In the genomic region with DNA sequence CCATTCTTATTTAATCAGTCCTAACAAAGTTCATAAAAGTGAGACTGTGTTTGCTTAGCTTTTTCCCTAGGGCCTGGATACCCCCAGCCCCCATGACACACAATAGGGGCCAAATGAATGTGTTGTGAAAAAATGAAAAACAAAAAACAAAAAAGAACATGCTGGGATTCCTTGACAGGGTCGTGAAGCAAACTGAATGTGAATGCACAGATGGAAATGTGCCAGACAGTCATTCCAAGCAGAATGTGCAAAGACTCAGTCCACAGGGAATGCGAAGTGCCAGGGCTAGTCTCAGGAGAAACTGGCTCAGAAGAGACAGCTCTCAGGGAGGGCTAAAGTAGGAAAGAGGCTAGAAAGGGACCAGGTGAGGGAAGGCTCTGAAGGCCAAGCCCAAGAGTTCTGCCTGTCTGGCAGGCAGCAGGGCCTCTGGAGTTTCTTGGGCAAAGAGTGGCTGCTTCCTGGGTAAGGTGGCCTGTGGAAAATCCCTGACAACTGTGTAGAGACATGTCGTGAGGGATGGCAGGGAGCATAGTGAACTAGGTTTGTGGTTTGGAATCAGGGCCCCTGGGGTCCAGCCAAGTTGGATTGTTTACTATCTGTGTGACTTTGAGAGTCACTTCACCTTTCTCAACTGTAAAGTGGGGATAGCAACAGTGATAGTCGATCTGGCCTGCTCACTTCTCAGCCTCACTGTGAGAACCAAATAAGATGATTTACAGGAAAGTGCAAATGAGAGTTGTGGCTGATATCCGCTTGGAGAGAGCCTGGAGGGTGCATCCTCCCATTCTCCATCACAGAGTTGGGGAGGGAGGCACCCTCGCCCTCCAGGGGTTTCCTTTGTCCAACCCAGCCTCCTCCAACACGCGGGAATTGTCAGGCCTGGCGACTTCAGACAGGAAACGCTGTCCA, we compare ENCODE assay signal across 1 cellular context.
TF ChIP-seq lines count a peak whose summit lies in the region.

No MANE protein-coding gene starts in this region.

TF ChIP-seq in GM23338, 12 proteins besides CTCF, POLR2A, EP300 and RAD21 (continued from another document):
- TF ChIP-seq ETS1 (IDR thresholded peaks at IDR 0.05) (no peak), EZH2 (IDR thresholded peaks at IDR 0.05; ENCODE audit: low read depth, unreplicated experiment) (no peak), ZNF114 (CRISPR knock-in tag; IDR thresholded peaks at IDR 0.05) (no peak), JUNB (IDR thresholded peaks at IDR 0.05; ENCODE audit: unreplicated experiment) (no peak), POLR2AphosphoS5 (IDR thresholded peaks at IDR 0.05; ENCODE audit: low read depth) (no peak), CREB1 (CRISPR knock-in tag; IDR thresholded peaks at IDR 0.05; ENCODE audit: low read depth) (no peak), STAT1 (IDR thresholded peaks at IDR 0.05; ENCODE audit: unreplicated experiment) (no peak), NANOG (IDR thresholded peaks at IDR 0.05; ENCODE audit: borderline replicate concordance) (no peak)
- TF ChIP-seq, protein P1, sequence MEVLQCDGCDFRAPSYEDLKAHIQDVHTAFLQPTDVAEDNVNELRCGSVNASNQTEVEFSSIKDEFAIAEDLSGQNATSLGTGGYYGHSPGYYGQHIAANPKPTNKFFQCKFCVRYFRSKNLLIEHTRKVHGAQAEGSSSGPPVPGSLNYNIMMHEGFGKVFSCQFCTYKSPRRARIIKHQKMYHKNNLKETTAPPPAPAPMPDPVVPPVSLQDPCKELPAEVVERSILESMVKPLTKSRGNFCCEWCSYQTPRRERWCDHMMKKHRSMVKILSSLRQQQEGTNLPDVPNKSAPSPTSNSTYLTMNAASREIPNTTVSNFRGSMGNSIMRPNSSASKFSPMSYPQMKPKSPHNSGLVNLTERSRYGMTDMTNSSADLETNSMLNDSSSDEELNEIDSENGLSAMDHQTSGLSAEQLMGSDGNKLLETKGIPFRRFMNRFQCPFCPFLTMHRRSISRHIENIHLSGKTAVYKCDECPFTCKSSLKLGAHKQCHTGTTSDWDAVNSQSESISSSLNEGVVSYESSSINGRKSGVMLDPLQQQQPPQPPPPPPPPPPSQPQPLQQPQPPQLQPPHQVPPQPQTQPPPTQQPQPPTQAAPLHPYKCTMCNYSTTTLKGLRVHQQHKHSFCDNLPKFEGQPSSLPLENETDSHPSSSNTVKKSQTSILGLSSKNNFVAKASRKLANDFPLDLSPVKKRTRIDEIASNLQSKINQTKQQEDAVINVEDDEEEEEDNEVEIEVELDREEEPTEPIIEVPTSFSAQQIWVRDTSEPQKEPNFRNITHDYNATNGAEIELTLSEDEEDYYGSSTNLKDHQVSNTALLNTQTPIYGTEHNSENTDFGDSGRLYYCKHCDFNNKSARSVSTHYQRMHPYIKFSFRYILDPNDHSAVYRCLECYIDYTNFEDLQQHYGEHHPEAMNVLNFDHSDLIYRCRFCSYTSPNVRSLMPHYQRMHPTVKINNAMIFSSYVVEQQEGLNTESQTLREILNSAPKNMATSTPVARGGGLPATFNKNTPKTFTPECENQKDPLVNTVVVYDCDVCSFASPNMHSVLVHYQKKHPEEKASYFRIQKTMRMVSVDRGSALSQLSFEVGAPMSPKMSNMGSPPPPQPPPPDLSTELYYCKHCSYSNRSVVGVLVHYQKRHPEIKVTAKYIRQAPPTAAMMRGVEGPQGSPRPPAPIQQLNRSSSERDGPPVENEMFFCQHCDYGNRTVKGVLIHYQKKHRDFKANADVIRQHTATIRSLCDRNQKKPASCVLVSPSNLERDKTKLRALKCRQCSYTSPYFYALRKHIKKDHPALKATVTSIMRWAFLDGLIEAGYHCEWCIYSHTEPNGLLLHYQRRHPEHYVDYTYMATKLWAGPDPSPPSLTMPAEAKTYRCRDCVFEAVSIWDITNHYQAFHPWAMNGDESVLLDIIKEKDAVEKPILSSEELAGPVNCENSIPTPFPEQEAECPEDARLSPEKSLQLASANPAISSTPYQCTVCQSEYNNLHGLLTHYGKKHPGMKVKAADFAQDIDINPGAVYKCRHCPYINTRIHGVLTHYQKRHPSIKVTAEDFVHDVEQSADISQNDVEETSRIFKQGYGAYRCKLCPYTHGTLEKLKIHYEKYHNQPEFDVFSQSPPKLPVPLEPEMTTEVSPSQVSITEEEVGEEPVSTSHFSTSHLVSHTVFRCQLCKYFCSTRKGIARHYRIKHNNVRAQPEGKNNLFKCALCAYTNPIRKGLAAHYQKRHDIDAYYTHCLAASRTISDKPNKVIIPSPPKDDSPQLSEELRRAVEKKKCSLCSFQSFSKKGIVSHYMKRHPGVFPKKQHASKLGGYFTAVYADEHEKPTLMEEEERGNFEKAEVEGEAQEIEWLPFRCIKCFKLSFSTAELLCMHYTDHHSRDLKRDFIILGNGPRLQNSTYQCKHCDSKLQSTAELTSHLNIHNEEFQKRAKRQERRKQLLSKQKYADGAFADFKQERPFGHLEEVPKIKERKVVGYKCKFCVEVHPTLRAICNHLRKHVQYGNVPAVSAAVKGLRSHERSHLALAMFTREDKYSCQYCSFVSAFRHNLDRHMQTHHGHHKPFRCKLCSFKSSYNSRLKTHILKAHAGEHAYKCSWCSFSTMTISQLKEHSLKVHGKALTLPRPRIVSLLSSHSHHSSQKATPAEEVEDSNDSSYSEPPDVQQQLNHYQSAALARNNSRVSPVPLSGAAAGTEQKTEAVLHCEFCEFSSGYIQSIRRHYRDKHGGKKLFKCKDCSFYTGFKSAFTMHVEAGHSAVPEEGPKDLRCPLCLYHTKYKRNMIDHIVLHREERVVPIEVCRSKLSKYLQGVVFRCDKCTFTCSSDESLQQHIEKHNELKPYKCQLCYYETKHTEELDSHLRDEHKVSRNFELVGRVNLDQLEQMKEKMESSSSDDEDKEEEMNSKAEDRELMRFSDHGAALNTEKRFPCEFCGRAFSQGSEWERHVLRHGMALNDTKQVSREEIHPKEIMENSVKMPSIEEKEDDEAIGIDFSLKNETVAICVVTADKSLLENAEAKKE (CRISPR knock-in tag; IDR thresholded peaks at IDR 0.05), result no peak
- TF ChIP-seq, protein P2, sequence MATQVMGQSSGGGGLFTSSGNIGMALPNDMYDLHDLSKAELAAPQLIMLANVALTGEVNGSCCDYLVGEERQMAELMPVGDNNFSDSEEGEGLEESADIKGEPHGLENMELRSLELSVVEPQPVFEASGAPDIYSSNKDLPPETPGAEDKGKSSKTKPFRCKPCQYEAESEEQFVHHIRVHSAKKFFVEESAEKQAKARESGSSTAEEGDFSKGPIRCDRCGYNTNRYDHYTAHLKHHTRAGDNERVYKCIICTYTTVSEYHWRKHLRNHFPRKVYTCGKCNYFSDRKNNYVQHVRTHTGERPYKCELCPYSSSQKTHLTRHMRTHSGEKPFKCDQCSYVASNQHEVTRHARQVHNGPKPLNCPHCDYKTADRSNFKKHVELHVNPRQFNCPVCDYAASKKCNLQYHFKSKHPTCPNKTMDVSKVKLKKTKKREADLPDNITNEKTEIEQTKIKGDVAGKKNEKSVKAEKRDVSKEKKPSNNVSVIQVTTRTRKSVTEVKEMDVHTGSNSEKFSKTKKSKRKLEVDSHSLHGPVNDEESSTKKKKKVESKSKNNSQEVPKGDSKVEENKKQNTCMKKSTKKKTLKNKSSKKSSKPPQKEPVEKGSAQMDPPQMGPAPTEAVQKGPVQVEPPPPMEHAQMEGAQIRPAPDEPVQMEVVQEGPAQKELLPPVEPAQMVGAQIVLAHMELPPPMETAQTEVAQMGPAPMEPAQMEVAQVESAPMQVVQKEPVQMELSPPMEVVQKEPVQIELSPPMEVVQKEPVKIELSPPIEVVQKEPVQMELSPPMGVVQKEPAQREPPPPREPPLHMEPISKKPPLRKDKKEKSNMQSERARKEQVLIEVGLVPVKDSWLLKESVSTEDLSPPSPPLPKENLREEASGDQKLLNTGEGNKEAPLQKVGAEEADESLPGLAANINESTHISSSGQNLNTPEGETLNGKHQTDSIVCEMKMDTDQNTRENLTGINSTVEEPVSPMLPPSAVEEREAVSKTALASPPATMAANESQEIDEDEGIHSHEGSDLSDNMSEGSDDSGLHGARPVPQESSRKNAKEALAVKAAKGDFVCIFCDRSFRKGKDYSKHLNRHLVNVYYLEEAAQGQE (IDR thresholded peaks at IDR 0.05; ENCODE audit: unreplicated experiment), result no peak
